Comparison of ENCODE assay signal across 8 cellular contexts in genomic region chr1:111139956-111140679, GRCh38.
A peak's percentile ranks its signal among the peaks of the same experiment; 100 is the strongest.
DNase-seq lines count a peak whose midpoint lies in the region; ATAC-seq and TF ChIP-seq lines count a peak whose summit lies in the region.

TSS of gene CEPT1 (plus strand) at chr1:111140223. CDS start at chr1:111147715, 7,492 bp downstream.
TSS of gene DRAM2 (minus strand) at chr1:111140093. CDS start at chr1:111131554, 8,539 bp downstream.

- peak; percentile 84 for DNase-seq in AG09319 (ENCODE audit: extremely low read depth, low read depth)
- peak; percentile 86 for DNase-seq in NCI-H345 treated with DMSO at 0.1 percent for 48 hours (lab: John Stamatoyannopoulos, UW; ENCODE audit: unreplicated experiment)
- DNase-seq in central memory CD8-positive, alpha-beta T cell (ENCODE audit: low spot score in 2 of 2): peak; percentile 85 to 86
- peak; percentile 98 for DNase-seq in islet precursor cell
- peak; percentile 91 for DNase-seq in stimulated activated CD4-positive, alpha-beta T cell treated with anti-CD3 and anti-CD28 coated beads, Interleukin-12 subunit alpha, Interleukin-12 subunit beta, amount 100 ng/mL, for 4 hours

- peak; percentile 66 for ATAC-seq in GM19025 (IDR thresholded peaks at IDR 0.05; ENCODE audit: low read depth, unreplicated experiment)
- peak; percentile 64 for ATAC-seq in HG03342 (IDR thresholded peaks at IDR 0.05; ENCODE audit: unreplicated experiment)
- ATAC-seq in activated CD4-positive, CD25-positive, alpha-beta regulatory T cell treated with anti-CD3 and anti-CD28 coated beads, Interleukin-2, amount 50 U/mL, for 24 hours: peak; percentile 71 to 77
- ATAC-seq in central memory CD8-positive, alpha-beta T cell (replicated peaks; ENCODE audit: extremely low read depth, poor library complexity, severe bottlenecking): peak; percentile 75

- peak within 1 kb of the TSS; percentile 97 for H3K27ac Mint-ChIP-seq in central memory CD8-positive, alpha-beta T cell (ENCODE audit: low read depth)

- H3K4me1 Mint-ChIP-seq in central memory CD8-positive, alpha-beta T cell: peaks cover 45% of the 10 kb centered on the region

- H3K36me3 Mint-ChIP-seq in central memory CD8-positive, alpha-beta T cell (ENCODE audit: insufficient read depth): peaks cover 23% of the 10 kb centered on the region

- peak within 1 kb of the TSS; percentile 94 for H3K4me3 Mint-ChIP-seq in central memory CD8-positive, alpha-beta T cell

- no peaks in the 10 kb centered on the region for H3K27me3 Mint-ChIP-seq in central memory CD8-positive, alpha-beta T cell

- no peak for TF ChIP-seq CTCF in AG09319 (IDR thresholded peaks at IDR 0.05; ENCODE audit: low read depth, low read length)

- H3K9me3 Mint-ChIP-seq in central memory CD8-positive, alpha-beta T cell: no peaks in the 10 kb centered on the region

Comparison
In these comparisons a context has a peak if more than half of its experiments do, and no peak if none do; other contexts are left out.
1. Peak in every context shown above with its lines: DNase-seq and ATAC-seq.